39 cellular contexts compared by ENCODE assay signal in genomic region chr1:99306056-99306455, GRCh38. TPM values are rescaled to one million over a fixed set of nuclear protein-coding genes. Genes with fewer than 3 reads are reported as not detected.
"Had no signal": no experiment of that assay in that cellular context is flagged by ENCODE, and none has a peak within 500 bp of the region (broad histone marks: within the 10 kb centered on the region; RNA-seq: fewer than 3 reads in every experiment).

No MANE protein-coding gene starts in this region.

- H3K4me1 ChIP-seq: adrenal gland had no signal

- FAIRE-seq: bronchial epithelial cell, TTC549 had no signal

- DNase-seq: activated B cell treated with CpG ODN at 0.5 μM for 24 hours; activated CD4-positive, alpha-beta memory T cell treated with anti-CD3 and anti-CD28 coated beads for 36 hours; activated CD4-positive, alpha-beta T cell treated with anti-CD3 and anti-CD28 coated beads for 4 hours; activated CD4-positive, alpha-beta T cell treated with anti-CD3 and anti-CD28 coated beads, Interleukin-2, amount 10 ng/mL, durations not matched to agents 24 days and 14 days; activated CD4-positive, alpha-beta T cell treated with anti-CD3 and anti-CD28 coated beads, Interleukin-2, amount 50 U/mL, for 1 hour; activated CD4-positive, alpha-beta T cell treated with anti-CD3 and anti-CD28 coated beads, Interleukin-2, amount 50 U/mL, for 4 hours; activated CD4-positive, CD25-positive, alpha-beta regulatory T cell treated with anti-CD3 and anti-CD28 coated beads, Interleukin-2, amount 50 U/mL, for 72 hours; activated CD8-positive, alpha-beta memory T cell treated with anti-CD3 and anti-CD28 coated beads, Interleukin-2, amount 50 U/mL, for 4 hours; activated CD8-positive, alpha-beta T cell treated with anti-CD3 and anti-CD28 coated beads for 36 hours; activated effector memory CD4-positive, alpha-beta T cell treated with anti-CD3 and anti-CD28 coated beads, Interleukin-2, amount 50 U/mL, for 16 hours; activated gamma-delta T cell treated with Interleukin-2 at 50 U/mL for 16 hours; activated naive CD4-positive, alpha-beta T cell; activated naive CD4-positive, alpha-beta T cell treated with anti-CD3 and anti-CD28 coated beads for 36 hours; activated naive CD4-positive, alpha-beta T cell treated with anti-CD3 and anti-CD28 coated beads, Interleukin-2, amount 50 U/mL, for 16 hours; activated naive CD8-positive, alpha-beta T cell treated with anti-CD3 and anti-CD28 coated beads for 36 hours; activated T-cell treated with anti-CD3 and anti-CD28 coated beads for 4 hours; activated T-cell treated with anti-CD3 and anti-CD28 coated beads, Interleukin-2, amount 50 U/mL, for 1 hour; activated T-cell treated with anti-CD3 and anti-CD28 coated beads, Interleukin-2, amount 50 U/mL, for 4 hours; activated T-cell treated with anti-CD3 and anti-CD28 coated beads, Interleukin-2, amount 50 U/mL, for 72 hours; adrenal gland; amniotic stem cell; aorta; caudate nucleus; cerebellar nuclear complex; T-helper 1 cell; T-helper 2 cell; T-helper 9 cell had no signal

- H3K9me3 Mint-ChIP-seq: activated CD4-positive, alpha-beta memory T cell treated with anti-CD3 and anti-CD28 coated beads for 36 hours; activated CD4-positive, alpha-beta T cell treated with anti-CD3 and anti-CD28 coated beads, Interleukin-2, amount 10 ng/mL, durations not matched to agents 24 days and 14 days; activated T-helper 1 cell treated with anti-CD3 and anti-CD28 coated beads, Interleukin-12 subunit alpha, Interleukin-12 subunit beta, Interleukin-2, Interleukin-4 antibody, amounts not matched to agents 30 ng/mL and 10 ng/mL and 1 ng/mL, durations not matched to agents 14 hours and 24 hours and 36 hours; T-helper 1 cell treated with Interleukin-12 subunit alpha and Interleukin-12 subunit beta and Interleukin-4 antibody, amounts not matched to agents 30 μg/mL and 1 μg/mL, for 36 hours; T-helper 2 cell treated with Interferon-gamma antibody and Interleukin-4, amounts not matched to agents 5 μg/mL and 100 μg/mL, for 36 hours had no signal

- H3K36me3 Mint-ChIP-seq: activated CD4-positive, alpha-beta memory T cell treated with anti-CD3 and anti-CD28 coated beads for 36 hours; activated naive CD4-positive, alpha-beta T cell treated with anti-CD3 and anti-CD28 coated beads, Interleukin-2, amount 50 U/mL, for 72 hours; activated naive CD8-positive, alpha-beta T cell treated with anti-CD3 and anti-CD28 coated beads for 36 hours had no signal

- H3K4me3 Mint-ChIP-seq: activated B cell treated with CpG ODN at 0.5 μM for 24 hours; activated CD4-positive, alpha-beta memory T cell treated with anti-CD3 and anti-CD28 coated beads for 36 hours; activated CD4-positive, alpha-beta T cell treated with anti-CD3 and anti-CD28 coated beads, Interleukin-2, amount 10 ng/mL, durations not matched to agents 24 days and 14 days; activated CD8-positive, alpha-beta T cell treated with anti-CD3 and anti-CD28 coated beads for 36 hours; activated naive CD4-positive, alpha-beta T cell treated with anti-CD3 and anti-CD28 coated beads for 36 hours; activated naive CD8-positive, alpha-beta T cell treated with anti-CD3 and anti-CD28 coated beads for 36 hours; activated T-cell treated with anti-CD3 and anti-CD28 coated beads, Interleukin-2, amount 50 U/mL, for 4 hours; activated T-cell treated with anti-CD3 and anti-CD28 coated beads, Interleukin-2, amount 50 U/mL, for 72 hours; activated T-helper 1 cell treated with anti-CD3 and anti-CD28 coated beads, Interleukin-12 subunit alpha, Interleukin-12 subunit beta, Interleukin-2, Interleukin-4 antibody, amounts not matched to agents 30 ng/mL and 10 ng/mL and 1 ng/mL, durations not matched to agents 14 hours and 24 hours and 36 hours; activated T-helper 17 cell treated with anti-CD3 and anti-CD28 coated beads, Interleukin-2, amount 50 U/mL, for 72 hours; brain; central memory CD8-positive, alpha-beta T cell; T-helper 1 cell treated with Interleukin-12 subunit alpha and Interleukin-12 subunit beta and Interleukin-4 antibody, amounts not matched to agents 30 μg/mL and 1 μg/mL, for 36 hours; T-helper 2 cell treated with Interferon-gamma antibody and Interleukin-4, amounts not matched to agents 5 μg/mL and 100 μg/mL, for 36 hours had no signal

- ATAC-seq: activated CD8-positive, alpha-beta T cell treated with anti-CD3 and anti-CD28 coated beads for 36 hours; activated naive CD4-positive, alpha-beta T cell treated with anti-CD3 and anti-CD28 coated beads, Interleukin-2, amount 50 U/mL, for 72 hours; activated T-cell treated with anti-CD3 and anti-CD28 coated beads, Interleukin-2, amount 50 U/mL, for 4 hours; activated T-cell treated with anti-CD3 and anti-CD28 coated beads, Interleukin-2, amount 50 U/mL, for 72 hours had no signal

- H3K27ac Mint-ChIP-seq: activated B cell treated with CpG ODN at 0.5 μM for 24 hours; activated CD4-positive, alpha-beta memory T cell treated with anti-CD3 and anti-CD28 coated beads for 36 hours; activated CD4-positive, alpha-beta T cell treated with anti-CD3 and anti-CD28 coated beads, Interleukin-2, amount 10 ng/mL, durations not matched to agents 24 days and 14 days; activated CD8-positive, alpha-beta T cell treated with anti-CD3 and anti-CD28 coated beads for 36 hours; activated naive CD4-positive, alpha-beta T cell treated with anti-CD3 and anti-CD28 coated beads for 36 hours; activated naive CD4-positive, alpha-beta T cell treated with anti-CD3 and anti-CD28 coated beads, Interleukin-2, amount 50 U/mL, for 72 hours; activated naive CD8-positive, alpha-beta T cell treated with anti-CD3 and anti-CD28 coated beads for 36 hours; activated T-cell treated with anti-CD3 and anti-CD28 coated beads, Interleukin-2, amount 50 U/mL, for 72 hours; activated T-helper 1 cell treated with anti-CD3 and anti-CD28 coated beads, Interleukin-12 subunit alpha, Interleukin-12 subunit beta, Interleukin-2, Interleukin-4 antibody, amounts not matched to agents 30 ng/mL and 10 ng/mL and 1 ng/mL, durations not matched to agents 14 hours and 24 hours and 36 hours; activated T-helper 17 cell treated with anti-CD3 and anti-CD28 coated beads, Interleukin-2, amount 50 U/mL, for 72 hours; T-helper 1 cell treated with Interleukin-12 subunit alpha and Interleukin-12 subunit beta and Interleukin-4 antibody, amounts not matched to agents 30 μg/mL and 1 μg/mL, for 36 hours; T-helper 2 cell treated with Interferon-gamma antibody and Interleukin-4, amounts not matched to agents 5 μg/mL and 100 μg/mL, for 36 hours had no signal

- H3K36me3 ChIP-seq: adrenal gland, cardiac muscle cell had no signal

- H3K9me3 ChIP-seq: adrenal gland had no signal

- H3K4me3 ChIP-seq: adrenal gland, cardiac muscle cell had no signal

- H3K4me1 Mint-ChIP-seq: activated B cell treated with CpG ODN at 0.5 μM for 24 hours; activated CD4-positive, alpha-beta T cell treated with anti-CD3 and anti-CD28 coated beads, Interleukin-2, amount 10 ng/mL, durations not matched to agents 24 days and 14 days; activated naive CD8-positive, alpha-beta T cell treated with anti-CD3 and anti-CD28 coated beads for 36 hours; activated T-helper 17 cell treated with anti-CD3 and anti-CD28 coated beads, Interleukin-2, amount 50 U/mL, for 72 hours; brain; central memory CD8-positive, alpha-beta T cell had no signal

- H3K27me3 Mint-ChIP-seq: activated B cell treated with CpG ODN at 0.5 μM for 24 hours; activated CD4-positive, alpha-beta memory T cell treated with anti-CD3 and anti-CD28 coated beads for 36 hours; activated CD4-positive, alpha-beta T cell treated with anti-CD3 and anti-CD28 coated beads, Interleukin-2, amount 10 ng/mL, durations not matched to agents 24 days and 14 days; activated CD8-positive, alpha-beta T cell treated with anti-CD3 and anti-CD28 coated beads for 36 hours; activated naive CD8-positive, alpha-beta T cell treated with anti-CD3 and anti-CD28 coated beads for 36 hours; activated T-helper 17 cell treated with anti-CD3 and anti-CD28 coated beads, Interleukin-2, amount 50 U/mL, for 72 hours; brain; central memory CD8-positive, alpha-beta T cell had no signal

- H3K27ac ChIP-seq: adrenal gland, cardiac muscle cell, VCaP had no signal

- H3K27me3 ChIP-seq: adrenal gland, cardiac muscle cell had no signal

RNA-seq across cellular contexts. Expression of gene PLPPR4, which starts 41.8 kb away (rescaled TPM):
- total RNA-seq: activated B cell treated with CpG ODN at 0.5 μM for 24 hours; activated CD4-positive, alpha-beta memory T cell treated with anti-CD3 and anti-CD28 coated beads for 36 hours; activated CD4-positive, alpha-beta T cell treated with anti-CD3 and anti-CD28 coated beads, Interleukin-2, amount 10 ng/mL, durations not matched to agents 24 days and 14 days; activated CD8-positive, alpha-beta memory T cell treated with anti-CD3 and anti-CD28 coated beads for 36 hours; activated CD8-positive, alpha-beta T cell treated with anti-CD3 and anti-CD28 coated beads for 36 hours; activated naive CD4-positive, alpha-beta T cell treated with anti-CD3 and anti-CD28 coated beads for 36 hours; activated naive CD4-positive, alpha-beta T cell treated with anti-CD3 and anti-CD28 coated beads, Interleukin-2, amount 50 U/mL, for 72 hours; activated naive CD8-positive, alpha-beta T cell treated with anti-CD3 and anti-CD28 coated beads for 36 hours; activated T-cell treated with anti-CD3 and anti-CD28 coated beads, Interleukin-2, amount 50 U/mL, for 4 hours; activated T-cell treated with anti-CD3 and anti-CD28 coated beads, Interleukin-2, amount 50 U/mL, for 72 hours; activated T-helper 1 cell treated with anti-CD3 and anti-CD28 coated beads, Interleukin-12 subunit alpha, Interleukin-12 subunit beta, Interleukin-2, Interleukin-4 antibody, amounts not matched to agents 30 ng/mL and 10 ng/mL and 1 ng/mL, durations not matched to agents 14 hours and 24 hours and 36 hours; activated T-helper 17 cell treated with anti-CD3 and anti-CD28 coated beads, Interleukin-2, amount 50 U/mL, for 72 hours; bronchial epithelial cell had no signal
